ENCODE assay signal across 29 cellular contexts in genomic region chr1:87127131-87127530, GRCh38.
"Had no signal": no experiment of that assay in that cellular context is flagged by ENCODE, and none has a peak within 500 bp of the region (broad histone marks: within the 10 kb centered on the region; RNA-seq: fewer than 3 reads in every experiment).

No MANE protein-coding gene starts in this region.

- H3K36me3 Mint-ChIP-seq: natural killer cell treated with Interleukin-12 subunit alpha and Interleukin-12 subunit beta and Interleukin-15 and Interleukin-18, amount 100 ng/mL, for 72 hours; stimulated activated effector memory CD8-positive, alpha-beta T cell treated with anti-CD3 and anti-CD28 coated beads, Interleukin-12 subunit alpha, Interleukin-12 subunit beta, amount 100 ng/mL, for 72 hours; stimulated activated naive B cell treated with anti-CD40 and anti-IgM and Interleukin-4, amounts not matched to agents 10 μg/mL and 1 μg/mL and 100 μg/mL, for 72 hours had no signal

- H3K9me3 ChIP-seq: ovary, psoas muscle, right lobe of liver, sigmoid colon, stomach, thoracic aorta, thyroid gland, tibial nerve, upper lobe of left lung, vagina had no signal

- H3K79me2 ChIP-seq: parathyroid adenoma had no signal

- H2AFZ ChIP-seq: parathyroid adenoma had no signal

- H3K4me1 ChIP-seq: parathyroid adenoma, psoas muscle had no signal

- H3K27ac ChIP-seq: ovary, parathyroid adenoma, psoas muscle, right lobe of liver, sigmoid colon, stomach, thoracic aorta, thyroid gland, tibial nerve, upper lobe of left lung, vagina had no signal

- H3K9me3 Mint-ChIP-seq: natural killer cell treated with Interleukin-12 subunit alpha and Interleukin-12 subunit beta and Interleukin-15 and Interleukin-18, amount 100 ng/mL, for 72 hours; nephron progenitor cell; neural crest cell; stimulated activated effector memory CD8-positive, alpha-beta T cell treated with anti-CD3 and anti-CD28 coated beads, Interleukin-12 subunit alpha, Interleukin-12 subunit beta, amount 100 ng/mL, for 72 hours; stimulated activated naive B cell treated with anti-CD40 and anti-IgM and Interleukin-4, amounts not matched to agents 10 μg/mL and 1 μg/mL and 100 μg/mL, for 72 hours; stimulated activated naive CD8-positive, alpha-beta T cell treated with anti-CD3 and anti-CD28 coated beads, Interleukin-15, Interleukin-2, amounts not matched to agents 100 ng/mL and 50 ng/mL, for 24 hours had no signal

- H3K9ac ChIP-seq: parathyroid adenoma had no signal

- H3K4me3 ChIP-seq: ovary, psoas muscle, right lobe of liver, sigmoid colon, stomach, thoracic aorta, thyroid gland, tibial nerve, upper lobe of left lung, vagina had no signal

- DNase-seq: nephron progenitor cell; occipital lobe; ovary; posterior cingulate gyrus; psoas muscle; right cardiac atrium; right lobe of liver; sigmoid colon; small intestine; stimulated activated CD4-positive, alpha-beta T cell treated with anti-CD3 and anti-CD28 coated beads, Interleukin-15, amount 100 ng/mL, for 24 hours; stimulated activated CD4-positive, alpha-beta T cell treated with anti-CD3 and anti-CD28 coated beads, Interleukin-2, amount 100 ng/mL, for 24 hours; stimulated activated CD4-positive, alpha-beta T cell treated with anti-CD3 and anti-CD28 coated beads, Interleukin-2, amount 100 ng/mL, for 48 hours; stimulated activated CD4-positive, alpha-beta T cell treated with anti-CD3 and anti-CD28 coated beads, Interleukin-4, amount 100 ng/mL, for 24 hours; stimulated activated naive B cell treated with anti-CD40 and anti-IgM and Interleukin-4, amounts not matched to agents 10 μg/mL and 1 μg/mL and 100 μg/mL, for 72 hours; stimulated activated naive CD4-positive, alpha-beta T cell treated with Interleukin-2 at 50 U/mL for 16 hours; stomach; thyroid gland; trophoblast cell; upper lobe of left lung had no signal

- H3K27ac Mint-ChIP-seq: natural killer cell treated with Interleukin-12 subunit alpha and Interleukin-12 subunit beta and Interleukin-15 and Interleukin-18, amount 100 ng/mL, for 72 hours; nephron progenitor cell; progenitor cell of endocrine pancreas; stimulated activated effector memory CD8-positive, alpha-beta T cell treated with anti-CD3 and anti-CD28 coated beads, Interleukin-12 subunit alpha, Interleukin-12 subunit beta, amount 100 ng/mL, for 72 hours; stimulated activated naive B cell treated with anti-CD40 and anti-IgM and Interleukin-4, amounts not matched to agents 10 μg/mL and 1 μg/mL and 100 μg/mL, for 72 hours; stimulated activated naive CD8-positive, alpha-beta T cell treated with anti-CD3 and anti-CD28 coated beads, Interleukin-15, Interleukin-2, amounts not matched to agents 100 ng/mL and 50 ng/mL, for 24 hours had no signal

- H3K4me3 Mint-ChIP-seq: natural killer cell treated with Interleukin-12 subunit alpha and Interleukin-12 subunit beta and Interleukin-15 and Interleukin-18, amount 100 ng/mL, for 72 hours; nephron progenitor cell; neural crest cell; stimulated activated effector memory CD8-positive, alpha-beta T cell treated with anti-CD3 and anti-CD28 coated beads, Interleukin-12 subunit alpha, Interleukin-12 subunit beta, amount 100 ng/mL, for 72 hours; stimulated activated naive B cell treated with anti-CD40 and anti-IgM and Interleukin-4, amounts not matched to agents 10 μg/mL and 1 μg/mL and 100 μg/mL, for 72 hours; stimulated activated naive CD8-positive, alpha-beta T cell treated with anti-CD3 and anti-CD28 coated beads, Interleukin-15, Interleukin-2, amounts not matched to agents 100 ng/mL and 50 ng/mL, for 24 hours had no signal

- ATAC-seq: natural killer cell treated with Interleukin-12 subunit alpha and Interleukin-12 subunit beta and Interleukin-15 and Interleukin-18, amount 100 ng/mL, for 72 hours; psoas muscle; right cardiac atrium; right lobe of liver; stimulated activated effector memory CD8-positive, alpha-beta T cell treated with anti-CD3 and anti-CD28 coated beads, Interleukin-12 subunit alpha, Interleukin-12 subunit beta, amount 100 ng/mL, for 72 hours; stimulated activated naive B cell treated with anti-CD40 and anti-IgM and Interleukin-4, amounts not matched to agents 10 μg/mL and 1 μg/mL and 100 μg/mL, for 72 hours had no signal

- H3K36me3 ChIP-seq: ovary, right lobe of liver, sigmoid colon, stomach, thoracic aorta, thyroid gland, tibial nerve, upper lobe of left lung, vagina had no signal

- H3K27me3 ChIP-seq: ovary, right lobe of liver, sigmoid colon, thyroid gland, tibial nerve, vagina had no signal

- FAIRE-seq: small intestine, urothelium cell line had no signal
